Comparison of ENCODE assay signal across 8 cellular contexts in genomic region chr22:36258750-36259619, GRCh38. TPM values are rescaled to one million over a fixed set of nuclear protein-coding genes. Genes with fewer than 3 reads are reported as not detected.
DNase-seq lines count a peak whose midpoint lies in the region; ATAC-seq and TF ChIP-seq lines count a peak whose summit lies in the region.

No MANE protein-coding gene starts in this region.

- DNase-seq in astrocyte of the hippocampus (ENCODE audit: low read depth, low spot score) (peak; percentile 65), mesenchymal stem cell (peak; percentile 61), PC-3 (no peak), AML-193 (lab: John Stamatoyannopoulos, UW) (no peak), NCI-H1694 treated with DMSO at 0.1 percent for 48 hours (lab: John Stamatoyannopoulos, UW) (no peak)

- H3K36me3 ChIP-seq in BLaER1 = no peaks in the 10 kb centered on the region
- peaks cover 20 to 46% of the 10 kb centered on the region in 2 experiments for H3K36me3 ChIP-seq in mesenchymal stem cell (ENCODE audit: control insufficient read depth in 1 of 2, insufficient read depth in 2 of 2, low read depth in 1 of 2, low read length in 2 of 2)
- no peaks in the 10 kb centered on the region for H3K36me3 ChIP-seq in urinary bladder (ENCODE audit: insufficient read depth)
- no peaks in the 10 kb centered on the region for H3K36me3 ChIP-seq in PC-3 (ENCODE audit: low read depth, low read length)

- H3K27ac Mint-ChIP-seq in IgD-negative memory B cell = peak overlapping the region in 2 of 3 donors; percentile 37 to 43

- WGBS in mesenchymal stem cell = 28% methylated on average over 14 of the region's 16 CpGs
- 24% methylated on average over 16 of the region's 16 CpGs for WGBS in urinary bladder

- no peaks in the 10 kb centered on the region for H3K9me3 Mint-ChIP-seq in IgD-negative memory B cell

- ATAC-seq in PC-3 = no peak

- peaks cover 9 to 20% (median 17%) of the 10 kb centered on the region in 3 donors for H3K4me1 Mint-ChIP-seq in IgD-negative memory B cell

- no peak overlapping the region for H2BK5ac ChIP-seq in mesenchymal stem cell (ENCODE audit: low read depth, low read length, poor library complexity, severe bottlenecking)

- H3K4me1 ChIP-seq in BLaER1 (peaks cover 36% of the 10 kb centered on the region), mesenchymal stem cell (ENCODE audit: control insufficient read depth, insufficient read depth, low read depth, low read length) (peaks cover 19% of the 10 kb centered on the region), urinary bladder (ENCODE audit: insufficient read depth) (no peaks in the 10 kb centered on the region), PC-3 (ENCODE audit: insufficient read depth, low read length) (no peaks in the 10 kb centered on the region)

- peak overlapping the region; percentile 69 for H2BK15ac ChIP-seq in mesenchymal stem cell (ENCODE audit: low read depth, poor library complexity, severe bottlenecking)

- intact Hi-C loops in PC-3 (cut with micrococcal nuclease) = no loop called here

- H3K18ac ChIP-seq in mesenchymal stem cell (ENCODE audit: low read depth in 1 of 2, low read length in 2 of 2) = peak overlapping the region; percentile 75

- no peak for TF ChIP-seq CTCF in PC-3 (conservative IDR thresholded peaks at IDR 0.05; ENCODE audit: low read depth, low read length)

- no peak overlapping the region for H3K14ac ChIP-seq in mesenchymal stem cell (ENCODE audit: low read length in 2 of 2)

- no peak overlapping the region for H2BK12ac ChIP-seq in mesenchymal stem cell (ENCODE audit: low read length in 2 of 2)

- no peaks in the 10 kb centered on the region for H3K79me2 ChIP-seq in PC-3 (ENCODE audit: low read length)

- peaks cover 7% of the 10 kb centered on the region for H3K79me1 ChIP-seq in mesenchymal stem cell (replicated peaks; ENCODE audit: low read length, poor library complexity, severe bottlenecking)

- H3K4ac ChIP-seq in mesenchymal stem cell (ENCODE audit: low read depth in 1 of 2, low read length in 2 of 2) = no peak overlapping the region

- H2AFZ ChIP-seq in mesenchymal stem cell (ENCODE audit: low read depth, low read length) (peak overlapping the region; percentile 46), PC-3 (ENCODE audit: low read length) (no peak overlapping the region)

- H3K23ac ChIP-seq in mesenchymal stem cell (ENCODE audit: low read length in 2 of 2) = peak overlapping the region in 1 of 2 experiments; percentile 9

- H3K4me3 ChIP-seq in BLaER1 = no peak overlapping the region
- no peak overlapping the region for H3K4me3 ChIP-seq in mesenchymal stem cell (ENCODE audit: insufficient read depth in 1 of 2, low read depth in 1 of 2, low read length in 2 of 2)
- H3K4me3 ChIP-seq in urinary bladder (ENCODE audit: low read depth, low read length) = no peak overlapping the region
- H3K4me3 ChIP-seq in PC-3 (ENCODE audit: low read length) = no peak overlapping the region

- H4K8ac ChIP-seq in mesenchymal stem cell (ENCODE audit: low read length) = peak overlapping the region; percentile 90

- peak overlapping the region; percentile 65 for H2AK5ac ChIP-seq in mesenchymal stem cell (ENCODE audit: low read length, severe bottlenecking)

- CTCF ChIA-PET in PC-3 (lab: Charles Lee) = no interaction called here

- peak overlapping the region in 2 of 4 donors; percentile 33 to 44 for H3K4me3 Mint-ChIP-seq in IgD-negative memory B cell

- no peaks in the 10 kb centered on the region for H3K9me2 ChIP-seq in PC-3 (replicated peaks; ENCODE audit: low read length)

- peak overlapping the region; percentile 75 for H4K91ac ChIP-seq in mesenchymal stem cell (ENCODE audit: low read length)

- H3K36me3 Mint-ChIP-seq in IgD-negative memory B cell = peaks cover 13% of the 10 kb centered on the region

- H3F3A ChIP-seq in PC-3 (ENCODE audit: low read length, unreplicated experiment) = no peaks in the 10 kb centered on the region

- H3K27me3 Mint-ChIP-seq in IgD-negative memory B cell = no peaks in the 10 kb centered on the region

- H2BK120ac ChIP-seq in mesenchymal stem cell (ENCODE audit: low read depth, low read length) = no peak overlapping the region

- H3K27me3 ChIP-seq in BLaER1 (no peaks in the 10 kb centered on the region), mesenchymal stem cell (ENCODE audit: control insufficient read depth in 1 of 2, insufficient read depth in 1 of 2, low read length in 2 of 2) (no peaks in the 10 kb centered on the region), PC-3 (ENCODE audit: low read length) (no peaks in the 10 kb centered on the region)

- BruUV-seq in PC-3 (replicated peaks; lab: Mats Ljungman, UMichigan) = no TSS peak

- H4K20me1 ChIP-seq in BLaER1 (no peaks in the 10 kb centered on the region), PC-3 (ENCODE audit: low read length) (no peaks in the 10 kb centered on the region)

- H3K9ac ChIP-seq in BLaER1 (peak overlapping the region; percentile 21), mesenchymal stem cell (ENCODE audit: low read length) (peak overlapping the region; percentile 46), PC-3 (ENCODE audit: low read length) (no peak overlapping the region)

- POLR2A ChIA-PET in PC-3 (lab: Charles Lee; ENCODE audit: unreplicated experiment) = no interaction called here

- H3K27ac ChIP-seq in BLaER1 (peak overlapping the region; percentile 20; the same call in 1 of the 2 replicates), mesenchymal stem cell (ENCODE audit: low read length, poor library complexity, severe bottlenecking) (no peak overlapping the region), urinary bladder (ENCODE audit: low read depth) (peak overlapping the region; percentile 12), PC-3 (ENCODE audit: low read length) (no peak overlapping the region)

- no peaks in the 10 kb centered on the region for H3K9me3 ChIP-seq in BLaER1
- no peaks in the 10 kb centered on the region for H3K9me3 ChIP-seq in mesenchymal stem cell (ENCODE audit: control insufficient read depth, low read length)
- no peaks in the 10 kb centered on the region for H3K9me3 ChIP-seq in PC-3 (ENCODE audit: low read length)

- peak overlapping the region; percentile 65 for H3K4me2 ChIP-seq in BLaER1
- no peak overlapping the region for H3K4me2 ChIP-seq in mesenchymal stem cell (ENCODE audit: low read length, poor library complexity, severe bottlenecking)
- H3K4me2 ChIP-seq in PC-3 (ENCODE audit: low read length) = no peak overlapping the region

RNA-seq across cellular contexts. Expression of gene APOL1, which starts 6.1 kb away (rescaled TPM):
- polyA plus RNA-seq in IgD-negative memory B cell (10.7 TPM), urinary bladder (71.5 TPM)
- 19.4 TPM for polyA plus RNA-seq in mesenchymal stem cell (2013, experiment 1 of 2)
- 18.7 TPM for polyA plus RNA-seq in mesenchymal stem cell (2013, experiment 2 of 2)
- total RNA-seq in urinary bladder (22.9 TPM), PC-3 (2014; rRNA removed) (0.52 TPM in 1 of 2 replicates, not detected in the other)

RNA-seq across cellular contexts. Expression of gene APOL2, which starts 19.7 kb away (rescaled TPM):
- polyA plus RNA-seq in IgD-negative memory B cell (14.3 TPM), urinary bladder (46.1 TPM)
- polyA plus RNA-seq in mesenchymal stem cell (2013, experiment 1 of 2) = 28.5 TPM
- 29.7 TPM for polyA plus RNA-seq in mesenchymal stem cell (2013, experiment 2 of 2)
- total RNA-seq in urinary bladder (35.5 TPM), PC-3 (2014; rRNA removed) (9.7 and 15.7 TPM in 2 replicates)

RNA-seq across cellular contexts. Expression of gene APOL4, which starts 57.4 kb away (rescaled TPM):
- polyA plus RNA-seq in IgD-negative memory B cell = not detected
- not detected for polyA plus RNA-seq in mesenchymal stem cell (2013, experiment 1 of 2)
- polyA plus RNA-seq in mesenchymal stem cell (2013, experiment 2 of 2) = not detected
- total RNA-seq in urinary bladder = 33.9 TPM
- 12.4 TPM for polyA plus RNA-seq in urinary bladder
- 0.04 TPM in 1 of 2 replicates, not detected in the other for total RNA-seq in PC-3 (2014; rRNA removed)

Comparison
In these comparisons a context has a peak if more than half of its experiments do, and no peak if none do; other contexts are left out.
1. H3K27ac ChIP-seq: peak in BLaER1 (single experiment) and urinary bladder (single experiment); none in mesenchymal stem cell (single experiment) and PC-3 (single experiment).
2. DNase-seq: peak in astrocyte of the hippocampus (single experiment) and mesenchymal stem cell (single experiment); none in PC-3 (single experiment), AML-193 (0 of 2) and NCI-H1694 treated with DMSO at 0.1 percent for 48 hours (single experiment).
3. RNA of gene APOL1, which starts 6.1 kb away (total RNA-seq): 22.9 TPM in urinary bladder (single experiment); 0.52 TPM in PC-3; every median in the first group is over 10 times any median in the second.
4. RNA of gene APOL4, which starts 57.4 kb away (total RNA-seq): 33.9 TPM in urinary bladder (single experiment); 0.04 TPM in PC-3; every median in the first group is over 10 times any median in the second.